Comparison of ENCODE assay signal across 1 cellular context in genomic region chr2:138490673-138491494, GRCh38.
TF ChIP-seq lines count a peak whose summit lies in the region.

No MANE protein-coding gene starts in this region.

TF ChIP-seq in HepG2, 621 proteins besides CTCF, POLR2A, EP300 and RAD21 (continued from another document and continues in another):
- TF ChIP-seq AGO1 (IDR thresholded peaks at IDR 0.05; ENCODE audit: low read depth, low read length, poor library complexity, severe bottlenecking), result no peak
- TF ChIP-seq, protein P1, sequence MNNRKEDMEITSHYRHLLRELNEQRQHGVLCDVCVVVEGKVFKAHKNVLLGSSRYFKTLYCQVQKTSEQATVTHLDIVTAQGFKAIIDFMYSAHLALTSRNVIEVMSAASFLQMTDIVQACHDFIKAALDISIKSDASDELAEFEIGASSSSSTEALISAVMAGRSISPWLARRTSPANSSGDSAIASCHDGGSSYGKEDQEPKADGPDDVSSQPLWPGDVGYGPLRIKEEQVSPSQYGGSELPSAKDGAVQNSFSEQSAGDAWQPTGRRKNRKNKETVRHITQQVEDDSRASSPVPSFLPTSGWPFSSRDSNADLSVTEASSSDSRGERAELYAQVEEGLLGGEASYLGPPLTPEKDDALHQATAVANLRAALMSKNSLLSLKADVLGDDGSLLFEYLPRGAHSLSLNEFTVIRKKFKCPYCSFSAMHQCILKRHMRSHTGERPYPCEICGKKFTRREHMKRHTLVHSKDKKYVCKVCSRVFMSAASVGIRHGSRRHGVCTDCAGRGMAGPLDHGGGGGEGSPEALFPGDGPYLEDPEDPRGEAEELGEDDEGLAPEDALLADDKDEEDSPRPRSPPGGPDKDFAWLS (CRISPR knock-in tag; IDR thresholded peaks at IDR 0.05; ENCODE audit: borderline replicate concordance), result no peak
- no peak for TF ChIP-seq SRF (IDR thresholded peaks at IDR 0.05; ENCODE audit: low read depth, low read length)
- TF ChIP-seq PHF8 (CRISPR knock-in tag; IDR thresholded peaks at IDR 0.05), result no peak
- TF ChIP-seq NR2F2 (IDR thresholded peaks at IDR 0.05; ENCODE audit: borderline replicate concordance, low read depth), result peak; percentile 98
- no peak for TF ChIP-seq YY1 (IDR thresholded peaks at IDR 0.05; ENCODE audit: insufficient read depth, insufficient replicate concordance, low read depth, low read length)
- TF ChIP-seq, protein P2, sequence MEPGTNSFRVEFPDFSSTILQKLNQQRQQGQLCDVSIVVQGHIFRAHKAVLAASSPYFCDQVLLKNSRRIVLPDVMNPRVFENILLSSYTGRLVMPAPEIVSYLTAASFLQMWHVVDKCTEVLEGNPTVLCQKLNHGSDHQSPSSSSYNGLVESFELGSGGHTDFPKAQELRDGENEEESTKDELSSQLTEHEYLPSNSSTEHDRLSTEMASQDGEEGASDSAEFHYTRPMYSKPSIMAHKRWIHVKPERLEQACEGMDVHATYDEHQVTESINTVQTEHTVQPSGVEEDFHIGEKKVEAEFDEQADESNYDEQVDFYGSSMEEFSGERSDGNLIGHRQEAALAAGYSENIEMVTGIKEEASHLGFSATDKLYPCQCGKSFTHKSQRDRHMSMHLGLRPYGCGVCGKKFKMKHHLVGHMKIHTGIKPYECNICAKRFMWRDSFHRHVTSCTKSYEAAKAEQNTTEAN (CRISPR knock-in tag; conservative IDR thresholded peaks at IDR 0.05), result no peak; the same call in 1 of the 2 replicates
- no peak for TF ChIP-seq ZNF724P (CRISPR knock-in tag; IDR thresholded peaks at IDR 0.05; ENCODE audit: borderline replicate concordance)
- TF ChIP-seq ZNF780A (CRISPR knock-in tag; IDR thresholded peaks at IDR 0.05), result no peak
- TF ChIP-seq, protein P3, sequence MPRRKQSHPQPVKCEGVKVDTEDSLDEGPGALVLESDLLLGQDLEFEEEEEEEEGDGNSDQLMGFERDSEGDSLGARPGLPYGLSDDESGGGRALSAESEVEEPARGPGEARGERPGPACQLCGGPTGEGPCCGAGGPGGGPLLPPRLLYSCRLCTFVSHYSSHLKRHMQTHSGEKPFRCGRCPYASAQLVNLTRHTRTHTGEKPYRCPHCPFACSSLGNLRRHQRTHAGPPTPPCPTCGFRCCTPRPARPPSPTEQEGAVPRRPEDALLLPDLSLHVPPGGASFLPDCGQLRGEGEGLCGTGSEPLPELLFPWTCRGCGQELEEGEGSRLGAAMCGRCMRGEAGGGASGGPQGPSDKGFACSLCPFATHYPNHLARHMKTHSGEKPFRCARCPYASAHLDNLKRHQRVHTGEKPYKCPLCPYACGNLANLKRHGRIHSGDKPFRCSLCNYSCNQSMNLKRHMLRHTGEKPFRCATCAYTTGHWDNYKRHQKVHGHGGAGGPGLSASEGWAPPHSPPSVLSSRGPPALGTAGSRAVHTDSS (CRISPR knock-in tag; conservative IDR thresholded peaks at IDR 0.05), result no peak
- no peak for TF ChIP-seq JUND (CRISPR knock-in tag; IDR thresholded peaks at IDR 0.05)
- TF ChIP-seq PCBP1 (IDR thresholded peaks at IDR 0.05; ENCODE audit: borderline replicate concordance, low read depth, low read length), result no peak
- no peak for TF ChIP-seq ARNT (IDR thresholded peaks at IDR 0.05)
- no peak for TF ChIP-seq ETV6 (CRISPR knock-in tag; conservative IDR thresholded peaks at IDR 0.05)
- peak; percentile 86 for TF ChIP-seq KDM6A (CRISPR knock-in tag; IDR thresholded peaks at IDR 0.05; ENCODE audit: low read depth)
- TF ChIP-seq ZNF678 (CRISPR knock-in tag; IDR thresholded peaks at IDR 0.05), result no peak
- no peak for TF ChIP-seq TSC22D2 (CRISPR knock-in tag; IDR thresholded peaks at IDR 0.05; ENCODE audit: borderline replicate concordance)
- TF ChIP-seq NCOA2 (CRISPR knock-in tag; IDR thresholded peaks at IDR 0.05), result peak; percentile 99
- peak; percentile 67 for TF ChIP-seq GATAD1 (CRISPR knock-in tag; IDR thresholded peaks at IDR 0.05)
- TF ChIP-seq ZNF746 (CRISPR knock-in tag; IDR thresholded peaks at IDR 0.05), result no peak; the same call in 1 of the 2 replicates
- TF ChIP-seq ZBTB21 (CRISPR knock-in tag; IDR thresholded peaks at IDR 0.05), result no peak
- TF ChIP-seq GPBP1L1 (CRISPR knock-in tag; IDR thresholded peaks at IDR 0.05), result no peak
- no peak for TF ChIP-seq ZNF260 (CRISPR knock-in tag; IDR thresholded peaks at IDR 0.05; ENCODE audit: borderline replicate concordance, low read depth)
- peak; percentile 100 for TF ChIP-seq HMG20B (CRISPR knock-in tag; conservative IDR thresholded peaks at IDR 0.05)
- TF ChIP-seq PTBP1 (IDR thresholded peaks at IDR 0.05; ENCODE audit: low read depth, low read length, poor library complexity, severe bottlenecking), result no peak
- TF ChIP-seq IRX3 (CRISPR knock-in tag; IDR thresholded peaks at IDR 0.05; ENCODE audit: borderline replicate concordance, low read depth), result no peak
- TF ChIP-seq PHB2 (IDR thresholded peaks at IDR 0.05; ENCODE audit: partially characterized antibody), result no peak
- TF ChIP-seq, protein P4, sequence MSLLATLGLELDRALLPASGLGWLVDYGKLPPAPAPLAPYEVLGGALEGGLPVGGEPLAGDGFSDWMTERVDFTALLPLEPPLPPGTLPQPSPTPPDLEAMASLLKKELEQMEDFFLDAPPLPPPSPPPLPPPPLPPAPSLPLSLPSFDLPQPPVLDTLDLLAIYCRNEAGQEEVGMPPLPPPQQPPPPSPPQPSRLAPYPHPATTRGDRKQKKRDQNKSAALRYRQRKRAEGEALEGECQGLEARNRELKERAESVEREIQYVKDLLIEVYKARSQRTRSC (CRISPR knock-in tag; IDR thresholded peaks at IDR 0.05; ENCODE audit: low read depth), result no peak
- peak; percentile 45; the same call in 1 of the 2 replicates for TF ChIP-seq NR2C2 (CRISPR knock-in tag; IDR thresholded peaks at IDR 0.05; ENCODE audit: borderline replicate concordance)
- TF ChIP-seq MAFK (conservative IDR thresholded peaks at IDR 0.05 in 1 of 2, IDR thresholded peaks at IDR 0.05 in 1 of 2; ENCODE audit: low read length in 2 of 2), result no peak
- TF ChIP-seq ZBTB7B (CRISPR knock-in tag; IDR thresholded peaks at IDR 0.05), result no peak
- no peak for TF ChIP-seq SIN3A (IDR thresholded peaks at IDR 0.05; ENCODE audit: borderline replicate concordance, low read depth, low read length)
- TF ChIP-seq ZNF547 (CRISPR knock-in tag; IDR thresholded peaks at IDR 0.05), result no peak
- peak; percentile 95 for TF ChIP-seq CREM (IDR thresholded peaks at IDR 0.05)
- TF ChIP-seq CREM (CRISPR knock-in tag; IDR thresholded peaks at IDR 0.05), result no peak
- TF ChIP-seq BCL6 (CRISPR knock-in tag; IDR thresholded peaks at IDR 0.05), result peak; percentile 99
- TF ChIP-seq U2AF2 (IDR thresholded peaks at IDR 0.05; ENCODE audit: low read depth, low read length), result no peak
- no peak for TF ChIP-seq SUZ12 (IDR thresholded peaks at IDR 0.05; ENCODE audit: low read depth, low read length)
- no peak for TF ChIP-seq HNRNPH1 (optimal IDR thresholded peaks at IDR 0.05; ENCODE audit: low read depth, low read length)
- no peak for TF ChIP-seq SMAD1 (CRISPR knock-in tag; IDR thresholded peaks at IDR 0.05; ENCODE audit: borderline replicate concordance, low read depth)
- no peak for TF ChIP-seq HES4 (CRISPR knock-in tag; IDR thresholded peaks at IDR 0.05; ENCODE audit: borderline replicate concordance)
- TF ChIP-seq, protein P5, sequence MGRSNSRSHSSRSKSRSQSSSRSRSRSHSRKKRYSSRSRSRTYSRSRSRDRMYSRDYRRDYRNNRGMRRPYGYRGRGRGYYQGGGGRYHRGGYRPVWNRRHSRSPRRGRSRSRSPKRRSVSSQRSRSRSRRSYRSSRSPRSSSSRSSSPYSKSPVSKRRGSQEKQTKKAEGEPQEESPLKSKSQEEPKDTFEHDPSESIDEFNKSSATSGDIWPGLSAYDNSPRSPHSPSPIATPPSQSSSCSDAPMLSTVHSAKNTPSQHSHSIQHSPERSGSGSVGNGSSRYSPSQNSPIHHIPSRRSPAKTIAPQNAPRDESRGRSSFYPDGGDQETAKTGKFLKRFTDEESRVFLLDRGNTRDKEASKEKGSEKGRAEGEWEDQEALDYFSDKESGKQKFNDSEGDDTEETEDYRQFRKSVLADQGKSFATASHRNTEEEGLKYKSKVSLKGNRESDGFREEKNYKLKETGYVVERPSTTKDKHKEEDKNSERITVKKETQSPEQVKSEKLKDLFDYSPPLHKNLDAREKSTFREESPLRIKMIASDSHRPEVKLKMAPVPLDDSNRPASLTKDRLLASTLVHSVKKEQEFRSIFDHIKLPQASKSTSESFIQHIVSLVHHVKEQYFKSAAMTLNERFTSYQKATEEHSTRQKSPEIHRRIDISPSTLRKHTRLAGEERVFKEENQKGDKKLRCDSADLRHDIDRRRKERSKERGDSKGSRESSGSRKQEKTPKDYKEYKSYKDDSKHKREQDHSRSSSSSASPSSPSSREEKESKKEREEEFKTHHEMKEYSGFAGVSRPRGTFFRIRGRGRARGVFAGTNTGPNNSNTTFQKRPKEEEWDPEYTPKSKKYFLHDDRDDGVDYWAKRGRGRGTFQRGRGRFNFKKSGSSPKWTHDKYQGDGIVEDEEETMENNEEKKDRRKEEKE (IDR thresholded peaks at IDR 0.05), result no peak
- TF ChIP-seq, protein P6, sequence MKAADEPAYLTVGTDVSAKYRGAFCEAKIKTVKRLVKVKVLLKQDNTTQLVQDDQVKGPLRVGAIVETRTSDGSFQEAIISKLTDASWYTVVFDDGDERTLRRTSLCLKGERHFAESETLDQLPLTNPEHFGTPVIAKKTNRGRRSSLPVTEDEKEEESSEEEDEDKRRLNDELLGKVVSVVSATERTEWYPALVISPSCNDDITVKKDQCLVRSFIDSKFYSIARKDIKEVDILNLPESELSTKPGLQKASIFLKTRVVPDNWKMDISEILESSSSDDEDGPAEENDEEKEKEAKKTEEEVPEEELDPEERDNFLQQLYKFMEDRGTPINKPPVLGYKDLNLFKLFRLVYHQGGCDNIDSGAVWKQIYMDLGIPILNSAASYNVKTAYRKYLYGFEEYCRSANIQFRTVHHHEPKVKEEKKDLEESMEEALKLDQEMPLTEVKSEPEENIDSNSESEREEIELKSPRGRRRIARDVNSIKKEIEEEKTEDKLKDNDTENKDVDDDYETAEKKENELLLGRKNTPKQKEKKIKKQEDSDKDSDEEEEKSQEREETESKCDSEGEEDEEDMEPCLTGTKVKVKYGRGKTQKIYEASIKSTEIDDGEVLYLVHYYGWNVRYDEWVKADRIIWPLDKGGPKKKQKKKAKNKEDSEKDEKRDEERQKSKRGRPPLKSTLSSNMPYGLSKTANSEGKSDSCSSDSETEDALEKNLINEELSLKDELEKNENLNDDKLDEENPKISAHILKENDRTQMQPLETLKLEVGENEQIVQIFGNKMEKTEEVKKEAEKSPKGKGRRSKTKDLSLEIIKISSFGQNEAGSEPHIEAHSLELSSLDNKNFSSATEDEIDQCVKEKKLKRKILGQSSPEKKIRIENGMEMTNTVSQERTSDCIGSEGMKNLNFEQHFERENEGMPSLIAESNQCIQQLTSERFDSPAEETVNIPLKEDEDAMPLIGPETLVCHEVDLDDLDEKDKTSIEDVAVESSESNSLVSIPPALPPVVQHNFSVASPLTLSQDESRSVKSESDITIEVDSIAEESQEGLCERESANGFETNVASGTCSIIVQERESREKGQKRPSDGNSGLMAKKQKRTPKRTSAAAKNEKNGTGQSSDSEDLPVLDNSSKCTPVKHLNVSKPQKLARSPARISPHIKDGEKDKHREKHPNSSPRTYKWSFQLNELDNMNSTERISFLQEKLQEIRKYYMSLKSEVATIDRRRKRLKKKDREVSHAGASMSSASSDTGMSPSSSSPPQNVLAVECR (CRISPR knock-in tag; IDR thresholded peaks at IDR 0.05; ENCODE audit: borderline replicate concordance), result no peak
- TF ChIP-seq MIXL1 (CRISPR knock-in tag; IDR thresholded peaks at IDR 0.05), result peak; percentile 89
- TF ChIP-seq, protein P7, sequence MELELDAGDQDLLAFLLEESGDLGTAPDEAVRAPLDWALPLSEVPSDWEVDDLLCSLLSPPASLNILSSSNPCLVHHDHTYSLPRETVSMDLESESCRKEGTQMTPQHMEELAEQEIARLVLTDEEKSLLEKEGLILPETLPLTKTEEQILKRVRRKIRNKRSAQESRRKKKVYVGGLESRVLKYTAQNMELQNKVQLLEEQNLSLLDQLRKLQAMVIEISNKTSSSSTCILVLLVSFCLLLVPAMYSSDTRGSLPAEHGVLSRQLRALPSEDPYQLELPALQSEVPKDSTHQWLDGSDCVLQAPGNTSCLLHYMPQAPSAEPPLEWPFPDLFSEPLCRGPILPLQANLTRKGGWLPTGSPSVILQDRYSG (CRISPR knock-in tag; IDR thresholded peaks at IDR 0.05), result no peak
- TF ChIP-seq SNRNP70 (IDR thresholded peaks at IDR 0.05; ENCODE audit: low read depth, low read length), result no peak
- no peak for TF ChIP-seq KLF15 (CRISPR knock-in tag; IDR thresholded peaks at IDR 0.05; ENCODE audit: borderline replicate concordance)
- peak; percentile 52; the same call in 1 of the 2 replicates for TF ChIP-seq YEATS4 (CRISPR knock-in tag; IDR thresholded peaks at IDR 0.05; ENCODE audit: borderline replicate concordance)
- TF ChIP-seq SATB2 (CRISPR knock-in tag; IDR thresholded peaks at IDR 0.05), result no peak
- TF ChIP-seq STAT6 (CRISPR knock-in tag; IDR thresholded peaks at IDR 0.05; ENCODE audit: borderline replicate concordance), result peak; percentile 83; the same call in 1 of the 2 replicates
- no peak for TF ChIP-seq ZNF335 (CRISPR knock-in tag; IDR thresholded peaks at IDR 0.05)
